In genomic region chr2:42055573-42056514, GRCh38 we compare ENCODE assay signal across 1 cellular context.
A peak's percentile ranks its signal among the peaks of the same experiment; 100 is the strongest.
TF ChIP-seq lines count a peak whose summit lies in the region.

No MANE protein-coding gene starts in this region.

TF ChIP-seq in HepG2, 621 proteins besides CTCF, POLR2A, EP300 and RAD21 (continued from another document and continues in another):
- TF ChIP-seq ZNF142 (CRISPR knock-in tag; IDR thresholded peaks at IDR 0.05) (0 out of 2 replicates have a peak, but pooled peaks have one; percentile 49), NR2F1 (CRISPR knock-in tag; IDR thresholded peaks at IDR 0.05) (peak in 1 of 2 experiments; percentile 24; a peak in 1 of 4 replicates), NCOA2 (CRISPR knock-in tag; IDR thresholded peaks at IDR 0.05) (peak; percentile 88), ZMYM3 (CRISPR knock-in tag; IDR thresholded peaks at IDR 0.05) (peak; percentile 89), RNF219 (CRISPR knock-in tag; IDR thresholded peaks at IDR 0.05) (no peak), ZNF768 (CRISPR knock-in tag; IDR thresholded peaks at IDR 0.05) (no peak), DNMT3B (CRISPR knock-in tag; conservative IDR thresholded peaks at IDR 0.05) (no peak; the same call in 1 of the 2 replicates), TOPORS (CRISPR knock-in tag; IDR thresholded peaks at IDR 0.05) (peak; percentile 87; the same call in 1 of the 2 replicates), ZNF816 (CRISPR knock-in tag; IDR thresholded peaks at IDR 0.05; ENCODE audit: borderline replicate concordance) (no peak), ZNF580 (CRISPR knock-in tag; IDR thresholded peaks at IDR 0.05; ENCODE audit: borderline replicate concordance, low read depth) (peak; percentile 67; the same call in 1 of the 2 replicates), ZNF549 (CRISPR knock-in tag; IDR thresholded peaks at IDR 0.05) (no peak), ZNF446 (CRISPR knock-in tag; IDR thresholded peaks at IDR 0.05) (no peak), DMTF1 (CRISPR knock-in tag; IDR thresholded peaks at IDR 0.05) (no peak), ZNF337 (CRISPR knock-in tag; IDR thresholded peaks at IDR 0.05; ENCODE audit: borderline replicate concordance, low read depth) (no peak), NFKB2 (CRISPR knock-in tag; IDR thresholded peaks at IDR 0.05; ENCODE audit: borderline replicate concordance) (0 out of 2 replicates have a peak, but pooled peaks have one; percentile 27), POGK (CRISPR knock-in tag; conservative IDR thresholded peaks at IDR 0.05) (peak; percentile 89), PATZ1 (CRISPR knock-in tag; IDR thresholded peaks at IDR 0.05) (peak; percentile 98), FOXO4 (CRISPR knock-in tag; conservative IDR thresholded peaks at IDR 0.05) (no peak), DMAP1 (CRISPR knock-in tag; IDR thresholded peaks at IDR 0.05) (peak; percentile 43; the same call in 1 of the 2 replicates), MZF1 (CRISPR knock-in tag; IDR thresholded peaks at IDR 0.05; ENCODE audit: borderline replicate concordance) (no peak), TBL1XR1 (IDR thresholded peaks at IDR 0.05; ENCODE audit: borderline replicate concordance, low read length, partially characterized antibody) (no peak), ZNF570 (CRISPR knock-in tag; IDR thresholded peaks at IDR 0.05; ENCODE audit: borderline replicate concordance) (no peak), KAT7 (CRISPR knock-in tag; IDR thresholded peaks at IDR 0.05; ENCODE audit: borderline replicate concordance) (peak; percentile 68; the same call in 1 of the 2 replicates), ZNF747 (CRISPR knock-in tag; IDR thresholded peaks at IDR 0.05; ENCODE audit: borderline replicate concordance) (0 out of 2 replicates have a peak, but pooled peaks have one; percentile 37), ATF2 (CRISPR knock-in tag; IDR thresholded peaks at IDR 0.05) (peak; percentile 50; the same call in 1 of the 2 replicates), PLSCR1 (CRISPR knock-in tag; IDR thresholded peaks at IDR 0.05; ENCODE audit: borderline replicate concordance) (no peak), CENPT (CRISPR knock-in tag; IDR thresholded peaks at IDR 0.05; ENCODE audit: low read depth) (no peak), KDM5B (CRISPR knock-in tag; IDR thresholded peaks at IDR 0.05; ENCODE audit: borderline replicate concordance) (no peak), FOSL1 (CRISPR knock-in tag; IDR thresholded peaks at IDR 0.05; ENCODE audit: borderline replicate concordance) (no peak), KDM5A (IDR thresholded peaks at IDR 0.05; ENCODE audit: borderline replicate concordance, low read length) (no peak; the same call in 1 of the 2 replicates), CBX5 (CRISPR knock-in tag; IDR thresholded peaks at IDR 0.05; ENCODE audit: borderline replicate concordance) (0 out of 2 replicates have a peak, but pooled peaks have one; percentile 86), MAF1 (CRISPR knock-in tag; IDR thresholded peaks at IDR 0.05; ENCODE audit: borderline replicate concordance) (0 out of 2 replicates have a peak, but pooled peaks have one; percentile 48), KAT8 (CRISPR knock-in tag; IDR thresholded peaks at IDR 0.05) (peak; percentile 60; the same call in 1 of the 2 replicates), GZF1 (CRISPR knock-in tag; IDR thresholded peaks at IDR 0.05) (0 out of 2 replicates have a peak, but pooled peaks have one; percentile 27), ZNF280B (CRISPR knock-in tag; IDR thresholded peaks at IDR 0.05; ENCODE audit: borderline replicate concordance) (peak; percentile 39; the same call in 1 of the 2 replicates), HES4 (CRISPR knock-in tag; IDR thresholded peaks at IDR 0.05; ENCODE audit: borderline replicate concordance) (no peak), AGO2 (optimal IDR thresholded peaks at IDR 0.05; ENCODE audit: low read depth, low read length) (no peak)
